In genomic region chr3:54582424-54582823, GRCh38 we compare ENCODE assay signal across 35 cellular contexts.
"Had no signal": no experiment of that assay in that cellular context is flagged by ENCODE, and none has a peak within 500 bp of the region (broad histone marks: within the 10 kb centered on the region; RNA-seq: fewer than 3 reads in every experiment).

No MANE protein-coding gene starts in this region.

- H3K4me2 ChIP-seq: KMS-11 had no signal

- H3K27ac ChIP-seq: KMS-11 had no signal

- DNase-seq: Karpas-422, Kasumi-1, KG1, MG63, MV-4-11, NCI-H1048, NCI-H1092, NCI-H1092 treated with DMSO at 0.1 percent for 48 hours, NCI-H1105, NCI-H1105 treated with DMSO at 0.1 percent for 48 hours, NCI-H1417, NCI-H1417 treated with DMSO at 0.1 percent for 48 hours, NCI-H1436, NCI-H1436 treated with DMSO at 0.1 percent for 48 hours, NCI-H146, NCI-H1694, NCI-H1694 treated with DMSO at 0.1 percent for 48 hours, NCI-H187, NCI-H187 treated with DMSO at 0.1 percent for 48 hours, NCI-H1930, NCI-H2029, NCI-H2029 treated with DMSO at 0.1 percent for 48 hours, NCI-H2081, NCI-H2081 treated with DMSO at 0.1 percent for 48 hours, NCI-H2107, NCI-H2171, NCI-H2171 treated with DMSO at 0.1 percent for 48 hours, NCI-H2227 treated with DMSO at 0.1 percent for 48 hours, NCI-H226, NCI-H345, NCI-H446, NCI-H446 treated with DMSO at 0.1 percent for 48 hours, NCI-H510A, NCI-H510A treated with DMSO at 0.1 percent for 48 hours had no signal

- H3K9me3 ChIP-seq: MG63 had no signal

- H3K4me3 ChIP-seq: MG63 had no signal

- H3K9ac ChIP-seq: KMS-11 had no signal

- H3K36me3 ChIP-seq: MG63 had no signal

- H3K27me3 ChIP-seq: MG63 had no signal
